ENCODE assay signal across 1 cellular context in the genomic region with DNA sequence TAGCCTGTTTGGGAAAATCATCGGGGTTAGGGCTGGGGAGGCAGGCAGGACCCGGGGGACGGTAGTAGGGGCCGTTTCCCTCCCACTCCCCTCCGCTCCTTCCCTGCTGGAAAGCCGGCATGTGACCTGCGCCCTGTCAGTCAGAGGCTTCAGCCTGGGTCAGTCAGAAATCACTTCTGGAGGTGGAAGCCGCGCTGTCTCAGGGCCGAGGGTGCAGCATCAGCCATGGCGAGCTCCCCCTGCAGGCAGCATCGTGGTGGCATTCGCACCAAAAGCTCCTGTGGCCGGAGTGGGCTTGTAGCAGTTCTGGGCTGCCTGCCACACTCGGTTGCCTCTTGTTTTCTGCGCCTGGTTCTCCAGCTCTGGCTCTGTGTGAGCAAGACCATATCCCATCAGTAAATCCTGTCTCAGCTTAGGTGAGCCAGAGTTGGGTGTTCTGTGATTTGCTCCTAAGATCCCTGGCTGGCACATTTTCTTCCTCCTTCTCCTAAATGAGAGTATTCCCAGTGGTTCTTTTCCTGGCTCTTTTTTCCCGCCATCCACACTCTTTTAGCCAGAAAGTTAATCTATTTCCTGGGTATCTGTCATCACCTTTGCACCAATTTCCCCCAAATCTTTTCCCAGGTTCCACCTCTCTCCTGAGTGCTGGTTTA.
TF ChIP-seq lines count a peak whose summit lies in the region.

No MANE protein-coding gene starts in this region.

TF ChIP-seq in GM12878, 131 proteins besides CTCF, POLR2A, EP300 and RAD21 (continued from another document):
- TF ChIP-seq, protein P1, sequence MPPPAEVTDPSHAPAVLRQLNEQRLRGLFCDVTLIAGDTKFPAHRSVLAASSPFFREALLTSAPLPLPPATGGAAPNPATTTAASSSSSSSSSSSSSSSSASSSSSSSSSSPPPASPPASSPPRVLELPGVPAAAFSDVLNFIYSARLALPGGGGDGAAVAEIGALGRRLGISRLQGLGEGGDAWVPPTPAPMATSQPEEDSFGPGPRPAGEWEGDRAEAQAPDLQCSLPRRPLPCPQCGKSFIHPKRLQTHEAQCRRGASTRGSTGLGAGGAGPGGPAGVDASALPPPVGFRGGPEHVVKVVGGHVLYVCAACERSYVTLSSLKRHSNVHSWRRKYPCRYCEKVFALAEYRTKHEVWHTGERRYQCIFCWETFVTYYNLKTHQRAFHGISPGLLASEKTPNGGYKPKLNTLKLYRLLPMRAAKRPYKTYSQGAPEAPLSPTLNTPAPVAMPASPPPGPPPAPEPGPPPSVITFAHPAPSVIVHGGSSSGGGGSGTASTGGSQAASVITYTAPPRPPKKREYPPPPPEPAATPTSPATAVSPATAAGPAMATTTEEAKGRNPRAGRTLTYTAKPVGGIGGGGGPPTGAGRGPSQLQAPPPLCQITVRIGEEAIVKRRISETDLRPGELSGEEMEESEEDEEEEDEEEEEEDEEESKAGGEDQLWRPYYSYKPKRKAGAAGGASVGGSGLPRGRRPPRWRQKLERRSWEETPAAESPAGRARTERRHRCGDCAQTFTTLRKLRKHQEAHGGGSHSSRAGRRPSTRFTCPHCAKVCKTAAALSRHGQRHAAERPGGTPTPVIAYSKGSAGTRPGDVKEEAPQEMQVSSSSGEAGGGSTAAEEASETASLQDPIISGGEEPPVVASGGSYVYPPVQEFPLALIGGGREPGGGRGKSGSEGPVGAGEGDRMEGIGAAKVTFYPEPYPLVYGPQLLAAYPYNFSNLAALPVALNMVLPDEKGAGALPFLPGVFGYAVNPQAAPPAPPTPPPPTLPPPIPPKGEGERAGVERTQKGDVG (CRISPR knock-in tag; IDR thresholded peaks at IDR 0.05) = no peak
- no peak for TF ChIP-seq WRNIP1 (IDR thresholded peaks at IDR 0.05; ENCODE audit: borderline replicate concordance, low read depth, low read length)
- TF ChIP-seq ESRRA (IDR thresholded peaks at IDR 0.05; ENCODE audit: low read length) = no peak
- TF ChIP-seq NFXL1 (IDR thresholded peaks at IDR 0.05; ENCODE audit: borderline replicate concordance) = no peak
- no peak for TF ChIP-seq ZBTB33 (IDR thresholded peaks at IDR 0.05)
- TF ChIP-seq ZNF622 (IDR thresholded peaks at IDR 0.05) = no peak
- no peak for TF ChIP-seq IRF5 (IDR thresholded peaks at IDR 0.05; ENCODE audit: borderline replicate concordance)
- peak; percentile 20; the same call in 1 of the 2 replicates for TF ChIP-seq HDGF (IDR thresholded peaks at IDR 0.05)
- no peak for TF ChIP-seq NR2C2 (IDR thresholded peaks at IDR 0.05; ENCODE audit: borderline replicate concordance, control insufficient read depth, insufficient read length, low read depth)
- TF ChIP-seq SREBF2 (IDR thresholded peaks at IDR 0.05; ENCODE audit: low read length) = no peak
- TF ChIP-seq STAT3 (IDR thresholded peaks at IDR 0.05; ENCODE audit: low read depth, low read length) = no peak
- TF ChIP-seq SUZ12 (IDR thresholded peaks at IDR 0.05; ENCODE audit: unreplicated experiment) = no peak
- peak; percentile 90 for TF ChIP-seq YY1 (IDR thresholded peaks at IDR 0.05; ENCODE audit: low read depth, low read length)
- peak; percentile 28 for TF ChIP-seq USF1 (IDR thresholded peaks at IDR 0.05; ENCODE audit: borderline replicate concordance, extremely low read length, insufficient read depth, low read depth, low read length)
- TF ChIP-seq CHD1 (IDR thresholded peaks at IDR 0.05; ENCODE audit: low read depth, low read length) = no peak
- TF ChIP-seq MXI1 (IDR thresholded peaks at IDR 0.05; ENCODE audit: low read depth, low read length) = no peak; the same call in 1 of the 2 replicates
- TF ChIP-seq ZNF274 (IDR thresholded peaks at IDR 0.05; ENCODE audit: insufficient read depth, insufficient read length) = no peak
- TF ChIP-seq, protein P2, sequence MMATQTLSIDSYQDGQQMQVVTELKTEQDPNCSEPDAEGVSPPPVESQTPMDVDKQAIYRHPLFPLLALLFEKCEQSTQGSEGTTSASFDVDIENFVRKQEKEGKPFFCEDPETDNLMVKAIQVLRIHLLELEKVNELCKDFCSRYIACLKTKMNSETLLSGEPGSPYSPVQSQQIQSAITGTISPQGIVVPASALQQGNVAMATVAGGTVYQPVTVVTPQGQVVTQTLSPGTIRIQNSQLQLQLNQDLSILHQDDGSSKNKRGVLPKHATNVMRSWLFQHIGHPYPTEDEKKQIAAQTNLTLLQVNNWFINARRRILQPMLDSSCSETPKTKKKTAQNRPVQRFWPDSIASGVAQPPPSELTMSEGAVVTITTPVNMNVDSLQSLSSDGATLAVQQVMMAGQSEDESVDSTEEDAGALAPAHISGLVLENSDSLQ (IDR thresholded peaks at IDR 0.05) = peak; percentile 91
